In the genomic region with DNA sequence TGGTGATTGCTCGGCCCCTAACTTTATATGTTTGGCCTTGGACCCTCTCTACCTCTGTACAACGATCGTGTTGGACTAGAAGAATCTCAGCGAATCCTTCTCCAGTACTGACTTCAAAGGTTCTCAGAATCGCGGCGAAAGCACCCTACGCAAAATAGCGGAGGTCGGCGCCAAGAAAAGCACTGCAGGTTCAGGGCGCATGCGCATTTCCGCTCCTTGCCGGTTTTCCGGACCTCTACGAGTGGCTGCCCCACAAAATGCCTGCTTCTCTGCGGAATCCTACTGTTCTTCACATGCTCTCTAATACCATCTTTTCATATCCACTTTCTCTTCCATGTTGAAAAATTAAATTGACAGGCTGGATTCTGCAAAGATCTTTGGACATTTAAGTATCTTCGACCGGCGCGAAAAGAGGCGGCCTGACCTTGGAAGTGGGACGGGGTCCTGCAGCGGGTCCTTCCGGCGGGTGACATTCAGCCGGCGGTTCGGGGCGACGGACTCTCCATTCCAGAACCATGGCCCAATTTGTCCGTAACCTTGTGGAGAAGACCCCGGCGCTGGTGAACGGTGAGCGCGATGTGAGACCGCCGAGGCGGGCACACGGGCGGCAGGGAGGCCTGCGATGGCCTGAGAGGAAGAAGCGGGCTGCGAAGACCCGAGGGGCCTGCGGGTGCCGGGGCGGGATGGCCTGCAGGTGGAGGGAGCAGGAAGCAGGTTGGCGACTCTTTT, we compare ENCODE assay signal across 8 cellular contexts. TPM values are rescaled to one million over a fixed set of nuclear protein-coding genes. Genes with fewer than 3 reads are reported as not detected.
DNase-seq lines count a peak whose midpoint lies in the region; ATAC-seq and TF ChIP-seq lines count a peak whose summit lies in the region.

A gene with protein sequence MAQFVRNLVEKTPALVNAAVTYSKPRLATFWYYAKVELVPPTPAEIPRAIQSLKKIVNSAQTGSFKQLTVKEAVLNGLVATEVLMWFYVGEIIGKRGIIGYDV (plus strand): TSS at position 456 of the 729 bp plus-strand sequence. CDS start 60 bp downstream, at position 516.

- WGBS in IMR-90 (ENCODE audit: extremely low coverage in 2 of 2, insufficient read length in 1 of 2), 2 experiments = 1% methylated on average over 28 of the region's 51 CpGs; no CpG with 5 or more reads in 1 of the 2 experiments

- H4K20me1 ChIP-seq in IMR-90 (ENCODE audit: insufficient read depth, low read length) = peaks cover 30% of the 10 kb centered on the region
- H4K20me1 ChIP-seq in OCI-LY7 (ENCODE audit: insufficient read depth, low read length) = peaks cover 22% of the 10 kb centered on the region

- TF ChIP-seq CTCF in IMR-90 (conservative IDR thresholded peaks at IDR 0.05; ENCODE audit: low read depth, low read length) = no peak
- 0 out of 2 replicates have a peak, but pooled peaks have one; percentile 22 for TF ChIP-seq CTCF in OCI-LY7 (conservative IDR thresholded peaks at IDR 0.05; ENCODE audit: low read length)
- no peak for TF ChIP-seq CTCF in epithelial cell of esophagus (IDR thresholded peaks at IDR 0.05; ENCODE audit: insufficient read depth, low read depth, low read length, missing control alignments)

- peak within 1 kb of the TSS; percentile 65 to 94 for H4K8ac ChIP-seq in IMR-90 (ENCODE audit: low read depth in 2 of 2, low read length in 2 of 2)

- peak within 1 kb of the TSS; percentile 86 for H2BK120ac ChIP-seq in IMR-90 (ENCODE audit: low read depth, low read length)

- peak within 1 kb of the TSS; percentile 92 for H3K23ac ChIP-seq in IMR-90 (ENCODE audit: low read depth, low read length)

- no peaks in the 10 kb centered on the region for H3K9me2 ChIP-seq in OCI-LY7 (ENCODE audit: insufficient read depth, low read length)

- peak within 1 kb of the TSS; percentile 86 for H3K4me3 ChIP-seq in IMR-90 (ENCODE audit: insufficient read depth, low read depth, low read length)
- H3K4me3 ChIP-seq in OCI-LY7 (ENCODE audit: low read depth, low read length, poor library complexity, severe bottlenecking) = peak within 1 kb of the TSS; percentile 79
- peak within 1 kb of the TSS; percentile 93 for H3K4me3 ChIP-seq in epithelial cell of esophagus (ENCODE audit: low read length)
- H3K4me3 ChIP-seq in mononuclear cell (ENCODE audit: low read length) = peak within 1 kb of the TSS; percentile 89

- peak within 1 kb of the TSS; percentile 99 for H3K56ac ChIP-seq in IMR-90 (ENCODE audit: extremely low read depth, insufficient read depth, low read length)

- peak within 1 kb of the TSS; percentile 72 for H2AK5ac ChIP-seq in IMR-90 (ENCODE audit: low read depth, low read length)

- peaks cover 53% of the 10 kb centered on the region for H3K79me2 ChIP-seq in OCI-LY7 (ENCODE audit: insufficient read depth, low read depth, low read length)

- H3K9me1 ChIP-seq in IMR-90 (ENCODE audit: insufficient read depth, low read length) = peaks cover 5% of the 10 kb centered on the region; the same call in 1 of the 2 replicates

- peak within 1 kb of the TSS; percentile 96 for H3K9ac ChIP-seq in IMR-90 (ENCODE audit: low read depth, low read length)

- H2AFZ ChIP-seq in IMR-90 (replicated peaks; ENCODE audit: low read length, poor library complexity) = peak within 1 kb of the TSS; percentile 95
- peak within 1 kb of the TSS; percentile 47; the same call in 1 of the 2 replicates for H2AFZ ChIP-seq in OCI-LY7 (ENCODE audit: low read length)

- dilution Hi-C loops in IMR-90 (cut with HindIII; ENCODE audit: low sequenced_read_pairs, unreplicated experiment) = no loop called here

- H2BK15ac ChIP-seq in IMR-90 (ENCODE audit: low read depth, low read length) = peak within 1 kb of the TSS; percentile 92

- H3K4ac ChIP-seq in IMR-90 (ENCODE audit: low read depth, low read length) = peak within 1 kb of the TSS; percentile 93

- BruUV-seq in IMR-90 (replicated peaks; lab: Mats Ljungman, UMichigan) = no TSS peak
- no TSS peak for BruUV-seq in OCI-LY7 (replicated peaks; lab: Mats Ljungman, UMichigan)

- H2AK9ac ChIP-seq in IMR-90 (replicated peaks; ENCODE audit: low read depth, low read length, poor library complexity) = peak within 1 kb of the TSS; percentile 77

- peak; percentile 65 for TF ChIP-seq POLR2A in IMR-90 (IDR thresholded peaks at IDR 0.05; ENCODE audit: low read depth, low read length)

- intact Hi-C loops in IMR-90 (cut with micrococcal nuclease) (no loop called here), OCI-LY7 (cut with micrococcal nuclease; ENCODE audit: unreplicated experiment) (loop anchor here (1.0 to 2.0 kb wide), 3 partner anchors 34 to 87 kb away; partner anchors contain the start of gene UBE4A)

- H3K27me3 ChIP-seq in IMR-90 (ENCODE audit: control insufficient read depth, insufficient read depth, low read length) (no peaks in the 10 kb centered on the region), mononuclear cell (ENCODE audit: insufficient read depth, low read length) (no peaks in the 10 kb centered on the region)

- H3K36me3 ChIP-seq in IMR-90 (ENCODE audit: control insufficient read depth, insufficient read depth, low read length) (peaks cover 5% of the 10 kb centered on the region), OCI-LY7 (ENCODE audit: insufficient read depth, low read length) (peaks cover 62% of the 10 kb centered on the region)

- peak within 1 kb of the TSS; percentile 98 for H2BK5ac ChIP-seq in IMR-90 (ENCODE audit: low read depth, low read length, poor library complexity, severe bottlenecking)

- no peak for TF ChIP-seq RAD21 in IMR-90 (IDR thresholded peaks at IDR 0.05; ENCODE audit: low read length)

- POLR2A ChIA-PET in IMR-90 (lab: Charles Lee; ENCODE audit: unreplicated experiment) (interaction anchor here (0.6 kb wide), 1 partner anchor 120 kb away, joined by 3 read pairs; no protein-coding TSS in a partner anchor), OCI-LY7 (lab: Charles Lee) (interaction anchor here (0.7 to 1.3 kb wide), 4 partner anchors 10 to 368 kb away, joined by 3 to 4 read pairs (median 3); no protein-coding TSS in a partner anchor)

- peak within 1 kb of the TSS; percentile 45 for H2BK20ac ChIP-seq in IMR-90 (ENCODE audit: low read depth, low read length)

- H3K4me1 ChIP-seq in IMR-90 (ENCODE audit: control insufficient read depth, insufficient read depth, low read length) = peaks cover 4% of the 10 kb centered on the region
- H3K4me1 ChIP-seq in OCI-LY7 (ENCODE audit: insufficient read depth, low read length, poor library complexity, severe bottlenecking) = peaks cover 53% of the 10 kb centered on the region
- H3K4me1 ChIP-seq in mononuclear cell (ENCODE audit: insufficient read depth, low read length) = peaks cover 47% of the 10 kb centered on the region

- H3K14ac ChIP-seq in IMR-90 (replicated peaks; ENCODE audit: low read depth, low read length) = peak within 1 kb of the TSS; percentile 97

- peaks cover 3 to 26% of the 10 kb centered on the region in 2 experiments; a peak in 3 of 4 replicates for H3K79me1 ChIP-seq in IMR-90 (ENCODE audit: low read depth in 1 of 2, low read length in 2 of 2)

- ATAC-seq in GM19467 (IDR thresholded peaks at IDR 0.05; ENCODE audit: unreplicated experiment) (peak; percentile 53), IMR-90 (ENCODE audit: low read depth) (peak; percentile 79)

- no peaks in the 10 kb centered on the region for H3K9me3 ChIP-seq in IMR-90 (ENCODE audit: control insufficient read depth, insufficient read depth, low read length)
- no peaks in the 10 kb centered on the region for H3K9me3 ChIP-seq in OCI-LY7 (ENCODE audit: low read length)
- H3K9me3 ChIP-seq in mononuclear cell (ENCODE audit: low read depth, low read length) = no peaks in the 10 kb centered on the region

- H3K27ac ChIP-seq in IMR-90 (ENCODE audit: insufficient read depth, low read length) = peak within 1 kb of the TSS; percentile 91
- H3K27ac ChIP-seq in OCI-LY7 (ENCODE audit: low read depth, low read length, poor library complexity, severe bottlenecking) = peak within 1 kb of the TSS; percentile 77

- in situ Hi-C loops in IMR-90 (cut with MboI; ENCODE audit: low sequenced_read_pairs) = no loop called here

- peak; percentile 97 for DNase-seq in CD1c-positive myeloid dendritic cell (ENCODE audit: extremely low spot score)
- DNase-seq in IMR-90 = peak; percentile 86
- peak; percentile 97 for DNase-seq in OCI-LY7 (ENCODE audit: low spot score)
- DNase-seq in activated T-cell treated with anti-CD3 and anti-CD28 coated beads for 24 hours (ENCODE audit: low read depth) = peak; percentile 87
- DNase-seq in epithelial cell of esophagus (ENCODE audit: low read depth) = peak; percentile 85
- peak; percentile 83 to 86 for DNase-seq in stimulated activated CD8-positive, alpha-beta memory T cell treated with anti-CD3 and anti-CD28 coated beads, Interleukin-2, amount 100 ng/mL, for 48 hours (ENCODE audit: low read depth in 2 of 2)

- H3K18ac ChIP-seq in IMR-90 (ENCODE audit: low read depth, low read length) = peak within 1 kb of the TSS; percentile 94

- CTCF ChIA-PET in IMR-90 (lab: Yijun Ruan, JAX) = no interaction called here
- CTCF ChIA-PET in OCI-LY7 (lab: Charles Lee; ENCODE audit: unreplicated experiment) = no interaction called here

- peak within 1 kb of the TSS; percentile 86 for H4K5ac ChIP-seq in IMR-90 (ENCODE audit: low read depth, low read length)

- peak within 1 kb of the TSS; percentile 95 for H4K91ac ChIP-seq in IMR-90 (ENCODE audit: insufficient read depth, low read depth, low read length)

- peak within 1 kb of the TSS; percentile 89 for H3K4me2 ChIP-seq in IMR-90 (ENCODE audit: low read depth, low read length)
- peak within 1 kb of the TSS; percentile 89 for H3K4me2 ChIP-seq in OCI-LY7 (ENCODE audit: low read length)

TF ChIP-seq in IMR-90, 13 proteins besides CTCF, POLR2A, EP300 and RAD21 (continues in another document):
- TF ChIP-seq FOS (IDR thresholded peaks at IDR 0.05; ENCODE audit: low read depth, low read length) (0 out of 2 replicates have a peak, but pooled peaks have one; percentile 1), MAFK (IDR thresholded peaks at IDR 0.05; ENCODE audit: low read depth, low read length) (no peak), MXI1 (IDR thresholded peaks at IDR 0.05; ENCODE audit: borderline replicate concordance, low read depth, low read length) (no peak), RFX5 (IDR thresholded peaks at IDR 0.05; ENCODE audit: low read depth, low read length) (no peak)
- TF ChIP-seq, protein P1, sequence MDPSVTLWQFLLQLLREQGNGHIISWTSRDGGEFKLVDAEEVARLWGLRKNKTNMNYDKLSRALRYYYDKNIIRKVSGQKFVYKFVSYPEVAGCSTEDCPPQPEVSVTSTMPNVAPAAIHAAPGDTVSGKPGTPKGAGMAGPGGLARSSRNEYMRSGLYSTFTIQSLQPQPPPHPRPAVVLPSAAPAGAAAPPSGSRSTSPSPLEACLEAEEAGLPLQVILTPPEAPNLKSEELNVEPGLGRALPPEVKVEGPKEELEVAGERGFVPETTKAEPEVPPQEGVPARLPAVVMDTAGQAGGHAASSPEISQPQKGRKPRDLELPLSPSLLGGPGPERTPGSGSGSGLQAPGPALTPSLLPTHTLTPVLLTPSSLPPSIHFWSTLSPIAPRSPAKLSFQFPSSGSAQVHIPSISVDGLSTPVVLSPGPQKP (IDR thresholded peaks at IDR 0.05; ENCODE audit: borderline replicate concordance, low read depth, low read length) = no peak

RNA-seq across cellular contexts. Expression of the gene that starts here (rescaled TPM):
- total RNA-seq in IMR-90 (2012; rRNA removed) (71.1 and 219 TPM in 2 replicates), OCI-LY7 (2022) (266 and 294 TPM in 2 replicates), mononuclear cell (50.8 TPM)
- 144 and 149 TPM in 2 replicates for polyA plus RNA-seq in IMR-90 (2012; rRNA removed)
- 87.3 and 230 TPM in 2 replicates for polyA plus RNA-seq in IMR-90 (2012; cell fraction: cytosol; rRNA removed)
- polyA plus RNA-seq in IMR-90 (2012; cell fraction: nucleus; rRNA removed; ENCODE audit: low replicate concordance) = 19.7 and 67.4 TPM in 2 replicates
- total RNA-seq in OCI-LY7 (2014; rRNA removed; shearing (Covaris generic)) = 212 and 222 TPM in 2 replicates

Comparison
In these comparisons a context has a peak if more than half of its experiments do, and no peak if none do; other contexts are left out.
1. Peak in every context shown above with its lines: DNase-seq, ATAC-seq, H3K4me3 ChIP-seq and H3K27ac ChIP-seq.